25 cellular contexts compared by ENCODE assay signal in genomic region chr11:4375431-4376113, GRCh38. TPM values are rescaled to one million over a fixed set of nuclear protein-coding genes. Genes with fewer than 3 reads are reported as not detected.
"Had no signal": no experiment of that assay in that cellular context is flagged by ENCODE, and none has a peak within 500 bp of the region (broad histone marks: within the 10 kb centered on the region; RNA-seq: fewer than 3 reads in every experiment).

No MANE protein-coding gene starts in this region.

- DNase-seq: effector memory CD4-positive, alpha-beta T cell; heart left ventricle; hippocampal formation; left colon; left ventricle myocardium superior; mesenchymal stem cell; naive B cell; sigmoid colon; stimulated activated CD4-positive, alpha-beta T cell treated with anti-CD3 and anti-CD28 coated beads, Interleukin-2, amount 100 ng/mL, for 24 hours; stimulated activated CD4-positive, alpha-beta T cell treated with anti-CD3 and anti-CD28 coated beads, Interleukin-4, amount 100 ng/mL, for 4 hours; stimulated activated naive CD4-positive, alpha-beta T cell; thyroid gland had no signal

- H3K36me3 Mint-ChIP-seq: naive B cell, type B pancreatic cell had no signal

- H3K4me1 Mint-ChIP-seq: naive B cell, neural crest cell had no signal

- H3K9me3 Mint-ChIP-seq: neural crest cell, type B pancreatic cell had no signal

- H3K27me3 Mint-ChIP-seq: type B pancreatic cell had no signal

- H3K4me3 Mint-ChIP-seq: naive B cell, neural crest cell, type B pancreatic cell had no signal

- H3K27ac Mint-ChIP-seq: type B pancreatic cell had no signal

- H3K4me3 ChIP-seq: heart left ventricle, lung, right atrium auricular region, sigmoid colon, skin epidermis, suprapubic skin, thyroid gland had no signal

- ATAC-seq: esophagus mucosa, heart left ventricle, left colon, left ventricle myocardium superior had no signal

RNA-seq across cellular contexts. Expression of gene OR52B4, which starts 7.4 kb away (rescaled TPM):
- total RNA-seq: esophagus mucosa, fibroblast of lung, frontal cortex, glomerular endothelial cell, heart left ventricle, kidney epithelial cell, left colon, left ventricle myocardium superior, lung, neural crest cell, osteocyte, posterior vena cava, right atrium auricular region, sigmoid colon, suprapubic skin, thyroid gland had no signal
